Comparison of ENCODE assay signal across 14 cellular contexts in genomic region chr17:35171834-35172233, GRCh38. TPM values are rescaled to one million over a fixed set of nuclear protein-coding genes. Genes with fewer than 3 reads are reported as not detected.
DNase-seq lines count a peak whose midpoint lies in the region; ATAC-seq and TF ChIP-seq lines count a peak whose summit lies in the region.
"Had no signal": no experiment of that assay in that cellular context is flagged by ENCODE, and none has a peak within 500 bp of the region (broad histone marks: within the 10 kb centered on the region; RNA-seq: fewer than 3 reads in every experiment).

No MANE protein-coding gene starts in this region.

- peaks cover 19% of the 10 kb centered on the region for H3K4me1 ChIP-seq in effector memory CD4-positive, alpha-beta T cell (ENCODE audit: control insufficient read depth, insufficient read depth, low read length, poor library complexity, severe bottlenecking)

- H3K9me3 Mint-ChIP-seq in natural killer cell: no peaks in the 10 kb centered on the region
- H3K9me3 Mint-ChIP-seq in natural killer cell treated with Interleukin-12 subunit alpha and Interleukin-12 subunit beta and Interleukin-15 and Interleukin-18, amount 100 ng/mL, for 72 hours: no peaks in the 10 kb centered on the region
- H3K9me3 Mint-ChIP-seq in T-cell: no peaks in the 10 kb centered on the region

- POLR2A ChIA-PET in T-cell (lab: Charles Lee): no interaction called here

- peaks cover 17 to 39% of the 10 kb centered on the region in 2 donors for H3K4me1 Mint-ChIP-seq in natural killer cell
- peaks cover 18 to 19% of the 10 kb centered on the region in 2 donors for H3K4me1 Mint-ChIP-seq in natural killer cell treated with Interleukin-12 subunit alpha and Interleukin-12 subunit beta and Interleukin-15 and Interleukin-18, amount 100 ng/mL, for 72 hours (ENCODE audit: low read depth in 2 of 2)
- H3K4me1 Mint-ChIP-seq in T-cell: peaks cover 47 to 56% (median 47%) of the 10 kb centered on the region in 3 donors

- H3K4me3 Mint-ChIP-seq in natural killer cell (peak overlapping the region; percentile 4), T-cell (peak overlapping the region; percentile 48 to 58 (median 51))
- H3K4me3 Mint-ChIP-seq in natural killer cell treated with Interleukin-12 subunit alpha and Interleukin-12 subunit beta and Interleukin-15 and Interleukin-18, amount 100 ng/mL, for 72 hours: no peak overlapping the region

- intact Hi-C loops in natural killer cell (cut with micrococcal nuclease): loop anchor here (1.0 to 2.0 kb wide), 4 partner anchors 70 to 575 kb away; no protein-coding TSS in a partner anchor

- H3K36me3 ChIP-seq in effector memory CD4-positive, alpha-beta T cell (ENCODE audit: control insufficient read depth, insufficient read depth, low read length): no peaks in the 10 kb centered on the region

- no peaks in the 10 kb centered on the region for H3K27me3 Mint-ChIP-seq in natural killer cell (ENCODE audit: low read depth in 2 of 2)
- H3K27me3 Mint-ChIP-seq in natural killer cell treated with Interleukin-12 subunit alpha and Interleukin-12 subunit beta and Interleukin-15 and Interleukin-18, amount 100 ng/mL, for 72 hours: no peaks in the 10 kb centered on the region
- H3K27me3 Mint-ChIP-seq in T-cell: no peaks in the 10 kb centered on the region

- DNase-seq in natural killer cell (no peak), T-cell (peak in 3 of 34 experiments; percentile 12 to 31 (median 13)), DMS53 (lab: John Stamatoyannopoulos, UW) (no peak), NCI-H526 (lab: John Stamatoyannopoulos, UW) (no peak)
- DNase-seq in natural killer cell treated with Interleukin-12 subunit alpha and Interleukin-12 subunit beta and Interleukin-15 and Interleukin-18, amount 100 ng/mL, for 72 hours (ENCODE audit: low spot score): no peak
- DNase-seq in effector memory CD4-positive, alpha-beta T cell: no peak
- DNase-seq: midbrain; stimulated activated CD4-positive, alpha-beta T cell treated with anti-CD3 and anti-CD28 coated beads, Interleukin-2, amount 100 ng/mL, for 48 hours had no signal

- no peak for TF ChIP-seq CTCF in natural killer cell (IDR thresholded peaks at IDR 0.05)

- CTCF ChIA-PET in T-cell (lab: Charles Lee): interaction anchor here in 1 of 2 donors (1.0 kb wide), 1 partner anchor 362 kb away, joined by 5 read pairs; no protein-coding TSS in a partner anchor

- H3K27me3 ChIP-seq in effector memory CD4-positive, alpha-beta T cell (replicated peaks; ENCODE audit: control insufficient read depth, insufficient read depth, low read length, poor library complexity, severe bottlenecking): no peaks in the 10 kb centered on the region

- H3K27ac Mint-ChIP-seq in natural killer cell: peak overlapping the region in 1 of 2 donors; percentile 72
- no peak overlapping the region for H3K27ac Mint-ChIP-seq in natural killer cell treated with Interleukin-12 subunit alpha and Interleukin-12 subunit beta and Interleukin-15 and Interleukin-18, amount 100 ng/mL, for 72 hours
- H3K27ac Mint-ChIP-seq in T-cell: peak overlapping the region; percentile 76 to 83

- H3K36me3 Mint-ChIP-seq in natural killer cell (no peaks in the 10 kb centered on the region), T-cell (no peaks in the 10 kb centered on the region)
- H3K36me3 Mint-ChIP-seq in natural killer cell treated with Interleukin-12 subunit alpha and Interleukin-12 subunit beta and Interleukin-15 and Interleukin-18, amount 100 ng/mL, for 72 hours: no peaks in the 10 kb centered on the region

- no peak overlapping the region for H3K4me3 ChIP-seq in effector memory CD4-positive, alpha-beta T cell (ENCODE audit: insufficient read depth, low read depth, low read length, poor library complexity, severe bottlenecking)

- ATAC-seq in natural killer cell (peak in 2 of 3 donors; percentile 42 to 58), T-cell (replicated peaks in 1 of 4) (peak; percentile 33 to 77 (median 49)), GM21528 (IDR thresholded peaks at IDR 0.05; ENCODE audit: low FRiP score, unreplicated experiment) (no peak), HG02588 (IDR thresholded peaks at IDR 0.05; ENCODE audit: unreplicated experiment) (no peak)
- ATAC-seq in natural killer cell treated with Interleukin-12 subunit alpha and Interleukin-12 subunit beta and Interleukin-15 and Interleukin-18, amount 100 ng/mL, for 72 hours: no peak

- no peaks in the 10 kb centered on the region for H3K9me3 ChIP-seq in effector memory CD4-positive, alpha-beta T cell (ENCODE audit: control insufficient read depth, low read length)

- peak overlapping the region; percentile 46 for H3K27ac ChIP-seq in effector memory CD4-positive, alpha-beta T cell (ENCODE audit: insufficient read depth, low read length, poor library complexity, severe bottlenecking)
- H3K27ac ChIP-seq: C4-2B had no signal

RNA-seq across cellular contexts. Expression of gene SLC35G3, which starts 22.4 kb away (rescaled TPM):
- not detected for total RNA-seq in natural killer cell
- not detected for total RNA-seq in natural killer cell treated with Interleukin-12 subunit alpha and Interleukin-12 subunit beta and Interleukin-15 and Interleukin-18, amount 100 ng/mL, for 72 hours
- not detected for total RNA-seq in T-cell
- total RNA-seq: cardiac septum, MCF 10A, pulmonary artery endothelial cell had no signal

RNA-seq across cellular contexts. Expression of gene UNC45B, which starts 24.2 kb away (rescaled TPM):
- total RNA-seq in natural killer cell: 1 to 10 TPM in 2 of 3 donors, under 1 TPM in 1; 0.78 to 1.4 (median 1.2) TPM
- total RNA-seq in natural killer cell treated with Interleukin-12 subunit alpha and Interleukin-12 subunit beta and Interleukin-15 and Interleukin-18, amount 100 ng/mL, for 72 hours: under 1 TPM in 1 of 2 donors, not detected in 1; 0.14 TPM
- total RNA-seq in T-cell: under 1 TPM; 0.13 to 0.50 (median 0.26) TPM
- total RNA-seq: MCF 10A, pulmonary artery endothelial cell had no signal

RNA-seq across cellular contexts. Expression of gene NLE1, which starts 29.7 kb away (rescaled TPM):
- 1 to 10 TPM; 4.0 to 7.9 (median 6.1) TPM for total RNA-seq in natural killer cell
- 10 to 100 TPM; 29.2 to 73.1 TPM for total RNA-seq in natural killer cell treated with Interleukin-12 subunit alpha and Interleukin-12 subunit beta and Interleukin-15 and Interleukin-18, amount 100 ng/mL, for 72 hours
- 10 to 100 TPM; 12.3 to 29.1 (median 17.8) TPM for total RNA-seq in T-cell

RNA-seq across cellular contexts. Expression of gene FNDC8, which starts 50.4 kb away (rescaled TPM):
- total RNA-seq in natural killer cell (not detected), T-cell (not detected)
- total RNA-seq in natural killer cell treated with Interleukin-12 subunit alpha and Interleukin-12 subunit beta and Interleukin-15 and Interleukin-18, amount 100 ng/mL, for 72 hours: not detected
- total RNA-seq: cardiac septum, MCF 10A, pulmonary artery endothelial cell had no signal

RNA-seq across cellular contexts. Expression of gene RAD51D, which starts 52.2 kb away (rescaled TPM):
- 10 to 100 TPM; 15.4 to 27.0 (median 22.7) TPM for total RNA-seq in natural killer cell
- total RNA-seq in natural killer cell treated with Interleukin-12 subunit alpha and Interleukin-12 subunit beta and Interleukin-15 and Interleukin-18, amount 100 ng/mL, for 72 hours: 10 to 100 TPM; 27.8 to 68.3 TPM
- total RNA-seq in T-cell: 10 to 100 TPM; 14.6 to 29.9 (median 19.0) TPM

Comparison
In these comparisons a context has a peak if more than half of its experiments do, and no peak if none do; other contexts are left out.
1. ATAC-seq: peak in natural killer cell (2 of 3) and T-cell (4 of 4); none in natural killer cell treated with Interleukin-12 subunit alpha and Interleukin-12 subunit beta and Interleukin-15 and Interleukin-18, amount 100 ng/mL, for 72 hours (0 of 2), GM21528 (single experiment) and HG02588 (single experiment).
2. H3K27ac Mint-ChIP-seq: peak in T-cell (2 of 2); none in natural killer cell treated with Interleukin-12 subunit alpha and Interleukin-12 subunit beta and Interleukin-15 and Interleukin-18, amount 100 ng/mL, for 72 hours (0 of 2).